In the genomic region with DNA sequence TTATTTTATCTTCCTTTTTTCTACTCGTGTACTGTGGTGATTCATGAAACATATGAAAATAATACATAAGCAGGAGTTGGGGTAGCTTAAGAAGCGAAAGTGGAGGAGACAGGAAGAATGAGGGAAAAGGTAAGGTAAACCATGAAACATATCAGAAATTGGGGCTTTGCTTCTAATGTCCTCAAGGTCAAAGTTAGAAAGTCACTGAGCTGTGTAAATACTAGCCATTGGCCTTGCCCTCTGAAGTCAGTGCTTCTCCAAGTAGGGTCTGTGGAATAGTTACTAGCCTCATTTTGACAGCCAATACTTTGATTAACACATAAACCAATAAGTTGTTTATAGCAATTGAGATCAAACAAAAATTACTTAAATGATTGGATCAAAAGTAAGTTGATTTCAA, we compare ENCODE assay signal across 25 cellular contexts.
DNase-seq lines count a peak whose midpoint lies in the region; ATAC-seq, FAIRE-seq and TF ChIP-seq lines count a peak whose summit lies in the region.
"Had no signal": no experiment of that assay in that cellular context is flagged by ENCODE, and none has a peak within 500 bp of the region (broad histone marks: within the 10 kb centered on the region; RNA-seq: fewer than 3 reads in every experiment).

No MANE protein-coding gene starts in this region.

- H3K4me1 Mint-ChIP-seq in activated naive CD4-positive, alpha-beta T cell treated with anti-CD3 and anti-CD28 coated beads, Interleukin-2, amount 50 U/mL, for 24 hours, result peaks cover 87% of the 10 kb centered on the region
- H3K4me1 Mint-ChIP-seq in activated naive CD4-positive, alpha-beta T cell treated with anti-CD3 and anti-CD28 coated beads for 36 hours (ENCODE audit: low read depth), result peaks cover 81% of the 10 kb centered on the region
- peaks cover 88 to 89% (median 88%) of the 10 kb centered on the region in 3 donors for H3K4me1 Mint-ChIP-seq in T-cell
- H3K4me1 Mint-ChIP-seq in naive thymus-derived CD8-positive, alpha-beta T cell, result peaks cover 48 to 85% (median 81%) of the 10 kb centered on the region in 4 donors

- H3K27me3 ChIP-seq in foreskin keratinocyte (no peaks in the 10 kb centered on the region), tibial artery (no peaks in the 10 kb centered on the region)
- H3K27me3 ChIP-seq: BLaER1 treated with 17β-estradiol and CSF1 and Interleukin-3, amounts not matched to agents 10 nM and 100 nM had no signal

- H3K36me3 ChIP-seq in tibial artery, result no peaks in the 10 kb centered on the region

- no peak overlapping the region for H3K4me3 ChIP-seq in tibial artery
- H3K4me3 ChIP-seq: BLaER1 treated with 17β-estradiol and CSF1 and Interleukin-3, amounts not matched to agents 10 nM and 100 nM; PC-9 had no signal

- no peak for TF ChIP-seq CTCF in foreskin keratinocyte (conservative IDR thresholded peaks at IDR 0.05)
- no peak for TF ChIP-seq CTCF in tibial artery (IDR thresholded peaks at IDR 0.05)

- H3K9me3 Mint-ChIP-seq in activated naive CD4-positive, alpha-beta T cell treated with anti-CD3 and anti-CD28 coated beads, Interleukin-2, amount 50 U/mL, for 24 hours, result no peaks in the 10 kb centered on the region
- no peaks in the 10 kb centered on the region for H3K9me3 Mint-ChIP-seq in activated naive CD4-positive, alpha-beta T cell treated with anti-CD3 and anti-CD28 coated beads for 36 hours
- H3K9me3 Mint-ChIP-seq in T-cell, result no peaks in the 10 kb centered on the region
- no peaks in the 10 kb centered on the region for H3K9me3 Mint-ChIP-seq in naive thymus-derived CD8-positive, alpha-beta T cell

- no peak for FAIRE-seq in urothelium cell line (lab: Jason Lieb, UNC)
- FAIRE-seq: G401.6, GM12892 had no signal

- ATAC-seq in T-cell (replicated peaks in 1 of 4) (no peak), foreskin keratinocyte (no peak), GM21367 (IDR thresholded peaks at IDR 0.05; ENCODE audit: unreplicated experiment) (no peak)
- ATAC-seq in naive thymus-derived CD8-positive, alpha-beta T cell, result no peak
- ATAC-seq: HCT116 had no signal

- H3K4me3 Mint-ChIP-seq in activated naive CD4-positive, alpha-beta T cell treated with anti-CD3 and anti-CD28 coated beads, Interleukin-2, amount 50 U/mL, for 24 hours, result no peak overlapping the region
- no peak overlapping the region for H3K4me3 Mint-ChIP-seq in activated naive CD4-positive, alpha-beta T cell treated with anti-CD3 and anti-CD28 coated beads for 36 hours
- no peak overlapping the region for H3K4me3 Mint-ChIP-seq in T-cell
- peak overlapping the region in 1 of 10 donors; percentile 4 for H3K4me3 Mint-ChIP-seq in naive thymus-derived CD8-positive, alpha-beta T cell

- H3K4me1 ChIP-seq in foreskin keratinocyte, result peaks cover 24% of the 10 kb centered on the region
- H3K4me1 ChIP-seq in tibial artery, result peaks cover 0 to 57% (median 9%) of the 10 kb centered on the region in 4 donors

- H3K27me3 Mint-ChIP-seq in activated naive CD4-positive, alpha-beta T cell treated with anti-CD3 and anti-CD28 coated beads, Interleukin-2, amount 50 U/mL, for 24 hours, result no peaks in the 10 kb centered on the region
- H3K27me3 Mint-ChIP-seq in activated naive CD4-positive, alpha-beta T cell treated with anti-CD3 and anti-CD28 coated beads for 36 hours (ENCODE audit: low read depth), result no peaks in the 10 kb centered on the region
- H3K27me3 Mint-ChIP-seq in T-cell, result no peaks in the 10 kb centered on the region
- H3K27me3 Mint-ChIP-seq in naive thymus-derived CD8-positive, alpha-beta T cell, result no peaks in the 10 kb centered on the region

- peak overlapping the region; percentile 1 for H3K27ac Mint-ChIP-seq in activated naive CD4-positive, alpha-beta T cell treated with anti-CD3 and anti-CD28 coated beads, Interleukin-2, amount 50 U/mL, for 24 hours
- no peak overlapping the region for H3K27ac Mint-ChIP-seq in activated naive CD4-positive, alpha-beta T cell treated with anti-CD3 and anti-CD28 coated beads for 36 hours
- H3K27ac Mint-ChIP-seq in T-cell, result peak overlapping the region; percentile 9 to 73
- peak overlapping the region in 6 of 10 donors; percentile 2 to 68 (median 13) for H3K27ac Mint-ChIP-seq in naive thymus-derived CD8-positive, alpha-beta T cell

- CTCF ChIA-PET in activated naive CD4-positive, alpha-beta T cell treated with anti-CD3 and anti-CD28 coated beads for 36 hours (lab: Charles Lee), result interaction anchor here (1.2 kb wide), 1 partner anchor 13 kb away, joined by 3 read pairs; no protein-coding TSS in a partner anchor
- CTCF ChIA-PET in T-cell (lab: Charles Lee), result interaction anchor here in 1 of 2 donors (0.7 to 2.2 kb wide), 3 partner anchors 9 to 58 kb away, joined by 4 to 10 read pairs (median 5); no protein-coding TSS in a partner anchor

- H3K27ac ChIP-seq in foreskin keratinocyte, result peak overlapping the region; percentile 10
- H3K27ac ChIP-seq in tibial artery, result no peak overlapping the region
- H3K27ac ChIP-seq: BLaER1 treated with 17β-estradiol and CSF1 and Interleukin-3, amounts not matched to agents 10 nM and 100 nM; PC-9 had no signal

- POLR2A ChIA-PET in T-cell (lab: Charles Lee), result no interaction called here
- POLR2A ChIA-PET in naive thymus-derived CD8-positive, alpha-beta T cell (lab: Charles Lee), result no interaction called here

- no peak for DNase-seq in activated naive CD4-positive, alpha-beta T cell treated with anti-CD3 and anti-CD28 coated beads for 36 hours
- DNase-seq in T-cell (no peak), foreskin keratinocyte (no peak), tibial artery (no peak), urothelium cell line (ENCODE audit: low spot score) (no peak)
- DNase-seq in naive thymus-derived CD8-positive, alpha-beta T cell, result no peak
- DNase-seq: 8988T, GOT3, KBM-7, MM.1S, NCI-H1048, NCI-H1436, NCI-H2029, NCI-H2227 treated with DMSO at 0.1 percent for 48 hours, NCI-H510A, NCI-H748 treated with DMSO at 0.1 percent for 48 hours, PC-9, RPMI8226, SHP77 treated with DMSO at 0.1 percent for 48 hours had no signal

- no peaks in the 10 kb centered on the region for H3K9me3 ChIP-seq in tibial artery
- H3K9me3 ChIP-seq: BLaER1 treated with 17β-estradiol and CSF1 and Interleukin-3, amounts not matched to agents 10 nM and 100 nM had no signal

- intact Hi-C loops in activated naive CD4-positive, alpha-beta T cell treated with anti-CD3 and anti-CD28 coated beads for 36 hours (cut with micrococcal nuclease), result no loop called here
- intact Hi-C loops in tibial artery (cut with DNase I; ENCODE audit: low total_unique reads), result no loop called here

- H3K36me3 Mint-ChIP-seq in activated naive CD4-positive, alpha-beta T cell treated with anti-CD3 and anti-CD28 coated beads, Interleukin-2, amount 50 U/mL, for 24 hours, result peaks cover 11% of the 10 kb centered on the region
- peaks cover 11% of the 10 kb centered on the region for H3K36me3 Mint-ChIP-seq in activated naive CD4-positive, alpha-beta T cell treated with anti-CD3 and anti-CD28 coated beads for 36 hours (ENCODE audit: low read depth)
- H3K36me3 Mint-ChIP-seq in T-cell, result peaks cover 23% of the 10 kb centered on the region
- peaks cover 0 to 8% (median 5%) of the 10 kb centered on the region in 3 donors for H3K36me3 Mint-ChIP-seq in naive thymus-derived CD8-positive, alpha-beta T cell
